In genomic region chr11:93589347-93589746, GRCh38 we compare ENCODE assay signal across 26 cellular contexts.
"Had no signal": no experiment of that assay in that cellular context is flagged by ENCODE, and none has a peak within 500 bp of the region (broad histone marks: within the 10 kb centered on the region; RNA-seq: fewer than 3 reads in every experiment).

No MANE protein-coding gene starts in this region.

- H3K4me1 ChIP-seq: Peyer's patch, SJCRH30 had no signal

- DNase-seq: activated CD4-positive, alpha-beta memory T cell treated with anti-CD3 and anti-CD28 coated beads, Interleukin-2, amount 10 ng/mL, durations not matched to agents 7 days and 5 days; activated CD4-positive, alpha-beta T cell treated with anti-CD3 and anti-CD28 coated beads, Interleukin-2, amount 50 U/mL, for 1 hour; activated CD4-positive, CD25-positive, alpha-beta regulatory T cell; activated gamma-delta T cell; activated naive CD4-positive, alpha-beta T cell treated with anti-CD3 and anti-CD28 coated beads for 36 hours; activated T-cell treated with anti-CD3 and anti-CD28 coated beads for 4 hours; activated T-cell treated with anti-CD3 and anti-CD28 coated beads, Interleukin-2, amount 50 U/mL, for 48 hours; amygdala; Karpas-422; MM.1S; NCI-H1105 treated with DMSO at 0.1 percent for 48 hours; NCI-H1436 treated with DMSO at 0.1 percent for 48 hours; NCI-H187; NCI-H2081; NCI-H2171; NCI-H2227 treated with DMSO at 0.1 percent for 48 hours; NCI-H446 treated with DMSO at 0.1 percent for 48 hours; NCI-H524 treated with DMSO at 0.1 percent for 48 hours; NK-92 treated with Interleukin-12 subunit alpha and Interleukin-12 subunit beta, amount 100 ng/mL, for 24 hours; Right ventricle myocardium superior; SJCRH30; SK-N-SH; T-helper 1 cell had no signal

- H3K36me3 ChIP-seq: Peyer's patch, SJCRH30 had no signal

- H3K27me3 ChIP-seq: Peyer's patch, SJCRH30 had no signal

- H3K4me3 ChIP-seq: Peyer's patch, SJCRH30 had no signal

- H3K27ac ChIP-seq: RWPE1, SJCRH30, VCaP had no signal

- H3K9me3 ChIP-seq: Peyer's patch, SJCRH30, SK-N-SH had no signal
